Comparison of ENCODE assay signal across 12 cellular contexts in genomic region chr5:78597068-78597857, GRCh38. TPM values are rescaled to one million over a fixed set of nuclear protein-coding genes. Genes with fewer than 3 reads are reported as not detected.
DNase-seq lines count a peak whose midpoint lies in the region; ATAC-seq and TF ChIP-seq lines count a peak whose summit lies in the region.
"Had no signal": no experiment of that assay in that cellular context is flagged by ENCODE, and none has a peak within 500 bp of the region (broad histone marks: within the 10 kb centered on the region; RNA-seq: fewer than 3 reads in every experiment).

No MANE protein-coding gene starts in this region.

- H3K9me2 ChIP-seq in GM23248 (ENCODE audit: insufficient read depth) = no peaks in the 10 kb centered on the region

- H3K36me3 Mint-ChIP-seq in osteocyte (ENCODE audit: unreplicated experiment) (peaks cover 51% of the 10 kb centered on the region), natural killer cell (no peaks in the 10 kb centered on the region)
- H3K36me3 Mint-ChIP-seq: activated CD4-positive, alpha-beta memory T cell treated with anti-CD3 and anti-CD28 coated beads for 36 hours; activated naive CD8-positive, alpha-beta T cell treated with anti-CD3 and anti-CD28 coated beads for 36 hours had no signal

- no peak overlapping the region for H3K4me3 ChIP-seq in GM23248
- H3K4me3 ChIP-seq in SJSA1 = no peak overlapping the region
- H3K4me3 ChIP-seq in fibroblast of lung (replicated peaks in 1 of 4; ENCODE audit: control extremely low read depth in 1 of 4, insufficient read depth in 1 of 4, low read depth in 3 of 4, low read length in 4 of 4) = no peak overlapping the region
- H3K4me3 ChIP-seq: left lung had no signal

- H3F3A ChIP-seq in GM23248 (ENCODE audit: insufficient read depth) = peaks cover 65% of the 10 kb centered on the region

- H3K4me2 ChIP-seq in GM23248 (ENCODE audit: unreplicated experiment) (peak overlapping the region; percentile 36), fibroblast of lung (ENCODE audit: extremely low read depth, insufficient read depth, low read length) (peak overlapping the region; percentile 48)

- peaks cover 87% of the 10 kb centered on the region for H3K4me1 Mint-ChIP-seq in osteocyte (ENCODE audit: unreplicated experiment)
- H3K4me1 Mint-ChIP-seq in natural killer cell = no peaks in the 10 kb centered on the region
- H3K4me1 Mint-ChIP-seq: activated naive CD8-positive, alpha-beta T cell treated with anti-CD3 and anti-CD28 coated beads for 36 hours had no signal

- H3K27me3 Mint-ChIP-seq in osteocyte (ENCODE audit: unreplicated experiment) (no peaks in the 10 kb centered on the region), natural killer cell (ENCODE audit: low read depth in 2 of 2) (peaks cover 7 to 29% of the 10 kb centered on the region in 2 donors)
- H3K27me3 Mint-ChIP-seq: activated naive CD8-positive, alpha-beta T cell treated with anti-CD3 and anti-CD28 coated beads for 36 hours had no signal

- H3K9me3 ChIP-seq in GM23248 (ENCODE audit: low read depth) (no peaks in the 10 kb centered on the region), SJSA1 (replicated peaks) (no peaks in the 10 kb centered on the region), fibroblast of lung (ENCODE audit: control insufficient read depth, insufficient read depth, low read depth, low read length) (no peaks in the 10 kb centered on the region)
- H3K9me3 ChIP-seq: left lung had no signal

- in situ Hi-C loops in GM23248 (cut with MboI) = no loop called here

- H4K20me1 ChIP-seq in GM23248 (ENCODE audit: insufficient read depth) (no peaks in the 10 kb centered on the region), fibroblast of lung (ENCODE audit: control insufficient read depth, extremely low read depth, insufficient read depth, low read length) (no peaks in the 10 kb centered on the region)

- H3K4me3 Mint-ChIP-seq in osteocyte (ENCODE audit: unreplicated experiment) (no peak overlapping the region), natural killer cell (no peak overlapping the region)
- H3K4me3 Mint-ChIP-seq: activated CD4-positive, alpha-beta memory T cell treated with anti-CD3 and anti-CD28 coated beads for 36 hours; activated naive CD8-positive, alpha-beta T cell treated with anti-CD3 and anti-CD28 coated beads for 36 hours had no signal

- no peak for ATAC-seq in HG03521 (IDR thresholded peaks at IDR 0.05; ENCODE audit: unreplicated experiment)
- ATAC-seq in HG03135 (IDR thresholded peaks at IDR 0.05; ENCODE audit: unreplicated experiment) = no peak
- ATAC-seq in natural killer cell = no peak
- ATAC-seq: left lung had no signal

- 41 to 49% methylated on average over 5 of the region's 5 CpGs for WGBS in GM23248 (ENCODE audit: low coverage in 1 of 2, low lambda C conversion rate in 2 of 2, missing lambda C conversion rate in 2 of 2), 2 experiments

- H3K27ac ChIP-seq in GM23248 (peak overlapping the region; percentile 85), SJSA1 (peak overlapping the region; percentile 73), fibroblast of lung (ENCODE audit: insufficient read depth, low read length) (peak overlapping the region; percentile 77)
- H3K27ac ChIP-seq: left lung had no signal

- peak; percentile 92 for DNase-seq in GM23248
- peak in 1 of 2 experiments; percentile 56 for DNase-seq in SJSA1 (ENCODE audit: low read depth in 1 of 2, low spot score in 2 of 2)
- peak; percentile 90 to 91 for DNase-seq in fibroblast of lung (ENCODE audit: low read depth in 2 of 2)
- no peak for DNase-seq in osteocyte (ENCODE audit: extremely low spot score, unreplicated experiment)
- no peak for DNase-seq in NCI-H526 (lab: John Stamatoyannopoulos, UW)
- no peak for DNase-seq in natural killer cell
- DNase-seq: activated CD4-positive, alpha-beta memory T cell treated with anti-CD3 and anti-CD28 coated beads for 36 hours; activated naive CD8-positive, alpha-beta T cell treated with anti-CD3 and anti-CD28 coated beads for 36 hours; KG1; left lung had no signal

- no peaks in the 10 kb centered on the region for H3K27me3 ChIP-seq in GM23248 (replicated peaks; ENCODE audit: insufficient read depth)
- no peaks in the 10 kb centered on the region for H3K27me3 ChIP-seq in SJSA1 (replicated peaks)
- no peaks in the 10 kb centered on the region for H3K27me3 ChIP-seq in fibroblast of lung (ENCODE audit: control insufficient read depth, insufficient read depth, low read length)
- H3K27me3 ChIP-seq: left lung had no signal

- peak overlapping the region; percentile 47 for H3K9ac ChIP-seq in GM23248
- H3K9ac ChIP-seq in fibroblast of lung (ENCODE audit: insufficient read depth, low read length) = no peak overlapping the region

- H3K36me3 ChIP-seq in GM23248 (ENCODE audit: low read depth) (no peaks in the 10 kb centered on the region), SJSA1 (no peaks in the 10 kb centered on the region), fibroblast of lung (ENCODE audit: control insufficient read depth, insufficient read depth, low read length) (no peaks in the 10 kb centered on the region)
- H3K36me3 ChIP-seq: left lung had no signal

- TF ChIP-seq CTCF in fibroblast of lung (conservative IDR thresholded peaks at IDR 0.05 in 1 of 2, IDR thresholded peaks at IDR 0.05 in 1 of 2; ENCODE audit: low read depth in 1 of 2, low read length in 2 of 2) (no peak), osteocyte (IDR thresholded peaks at IDR 0.05) (no peak), natural killer cell (IDR thresholded peaks at IDR 0.05) (no peak)

- H3K4me1 ChIP-seq in GM23248 (ENCODE audit: insufficient read depth) = peaks cover 64% of the 10 kb centered on the region
- H3K4me1 ChIP-seq in SJSA1 (replicated peaks) = peaks cover 75% of the 10 kb centered on the region
- H3K4me1 ChIP-seq in fibroblast of lung (ENCODE audit: control insufficient read depth, extremely low read depth, insufficient read depth, low read length) = peaks cover 36% of the 10 kb centered on the region

- intact Hi-C loops in natural killer cell (cut with micrococcal nuclease) = no loop called here

- H3K9me3 Mint-ChIP-seq in osteocyte (ENCODE audit: unreplicated experiment) (no peaks in the 10 kb centered on the region), natural killer cell (no peaks in the 10 kb centered on the region)
- H3K9me3 Mint-ChIP-seq: activated CD4-positive, alpha-beta memory T cell treated with anti-CD3 and anti-CD28 coated beads for 36 hours; activated naive CD8-positive, alpha-beta T cell treated with anti-CD3 and anti-CD28 coated beads for 36 hours had no signal

- H3K27ac Mint-ChIP-seq in osteocyte (ENCODE audit: unreplicated experiment) (peak overlapping the region; percentile 73), natural killer cell (no peak overlapping the region)
- H3K27ac Mint-ChIP-seq: activated CD4-positive, alpha-beta memory T cell treated with anti-CD3 and anti-CD28 coated beads for 36 hours; activated naive CD8-positive, alpha-beta T cell treated with anti-CD3 and anti-CD28 coated beads for 36 hours had no signal

- H3K79me2 ChIP-seq in GM23248 (ENCODE audit: insufficient read depth) = peaks cover 50% of the 10 kb centered on the region
- H3K79me2 ChIP-seq in fibroblast of lung (ENCODE audit: control insufficient read depth, insufficient read depth, low read length) = peaks cover 11% of the 10 kb centered on the region

- no peak overlapping the region for H2AFZ ChIP-seq in GM23248
- H2AFZ ChIP-seq in fibroblast of lung (ENCODE audit: low read length) = no peak overlapping the region

RNA-seq across cellular contexts. Expression of gene LHFPL2, which starts 51.3 kb away (rescaled TPM):
- 13.7 and 14.4 TPM in 2 replicates for total RNA-seq in GM23248 (2014; rRNA removed; shearing (Covaris generic))
- 8.0 and 8.4 TPM in 2 replicates for polyA plus RNA-seq in GM23248 (2016; fragmentation: Nextera tagmentation; extraction: Ambion mirVana)
- 19.3 and 45.7 TPM in 2 replicates for total RNA-seq in SJSA1 (2014; rRNA removed; shearing (Covaris generic))
- total RNA-seq in fibroblast of lung = 38.8 and 51.4 TPM in 2 replicates
- polyA plus RNA-seq in fibroblast of lung = 13.7 and 27.4 TPM in 2 replicates
- 14.6 and 32.5 TPM in 2 replicates for polyA plus RNA-seq in fibroblast of lung (2012)
- 13.7 and 57.6 TPM in 2 replicates for polyA minus RNA-seq in fibroblast of lung (ENCODE audit: low replicate concordance)
- 110 and 113 TPM in 2 replicates for total RNA-seq in osteocyte
- total RNA-seq in natural killer cell = 1 to 10 TPM in 1 of 3 donors, under 1 TPM in 2; 0.85 to 1.9 (median 1.00) TPM

Comparison
In these comparisons a context has a peak if more than half of its experiments do, and no peak if none do; other contexts are left out.
1. DNase-seq: peak in GM23248 (single experiment) and fibroblast of lung (2 of 2); none in osteocyte (single experiment), NCI-H526 (0 of 2) and natural killer cell (single experiment).
2. Peak in every context shown above with its lines, with median percentiles within 50 percentile points of each other: H3K27ac ChIP-seq.